1 cellular context compared by ENCODE assay signal in the genomic region with DNA sequence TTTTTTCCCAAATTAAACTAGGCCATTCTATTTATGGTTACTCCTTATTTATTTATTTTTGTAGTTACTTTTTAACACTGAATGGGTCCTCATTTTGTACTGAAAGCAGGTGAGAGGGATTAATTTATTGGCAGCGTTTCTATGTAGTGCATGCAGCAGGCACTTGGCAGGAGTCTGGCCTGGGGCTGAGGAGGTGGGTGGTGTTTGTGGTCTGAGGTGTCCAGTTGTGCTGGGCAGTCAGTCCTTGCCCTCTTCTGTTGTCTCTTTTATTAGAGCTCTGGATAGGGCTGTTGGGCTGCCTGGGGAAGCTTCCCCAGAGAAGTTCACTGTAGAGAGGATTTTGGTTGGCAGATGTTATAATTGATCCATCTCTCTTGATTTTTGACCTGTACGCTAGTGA.
TF ChIP-seq lines count a peak whose summit lies in the region.

No MANE protein-coding gene starts in this region.

TF ChIP-seq in IMR-90, 13 proteins besides CTCF, POLR2A, EP300 and RAD21 (continued from another document):
- TF ChIP-seq, protein P1, sequence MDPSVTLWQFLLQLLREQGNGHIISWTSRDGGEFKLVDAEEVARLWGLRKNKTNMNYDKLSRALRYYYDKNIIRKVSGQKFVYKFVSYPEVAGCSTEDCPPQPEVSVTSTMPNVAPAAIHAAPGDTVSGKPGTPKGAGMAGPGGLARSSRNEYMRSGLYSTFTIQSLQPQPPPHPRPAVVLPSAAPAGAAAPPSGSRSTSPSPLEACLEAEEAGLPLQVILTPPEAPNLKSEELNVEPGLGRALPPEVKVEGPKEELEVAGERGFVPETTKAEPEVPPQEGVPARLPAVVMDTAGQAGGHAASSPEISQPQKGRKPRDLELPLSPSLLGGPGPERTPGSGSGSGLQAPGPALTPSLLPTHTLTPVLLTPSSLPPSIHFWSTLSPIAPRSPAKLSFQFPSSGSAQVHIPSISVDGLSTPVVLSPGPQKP (IDR thresholded peaks at IDR 0.05; ENCODE audit: borderline replicate concordance, low read depth, low read length) = no peak
- no peak for TF ChIP-seq MAFK (IDR thresholded peaks at IDR 0.05; ENCODE audit: low read depth, low read length)
TF ChIP-seq in IMR-90: peak in this region for 0.
